Comparison of ENCODE assay signal across 1 cellular context in genomic region chr1:30513396-30514136, GRCh38.
TF ChIP-seq lines count a peak whose summit lies in the region.

No MANE protein-coding gene starts in this region.

TF ChIP-seq in GM23338, 12 proteins besides CTCF, POLR2A, EP300 and RAD21 (continued from another document):
- TF ChIP-seq ZNF462 (CRISPR knock-in tag; IDR thresholded peaks at IDR 0.05) = no peak
